In the genomic region with DNA sequence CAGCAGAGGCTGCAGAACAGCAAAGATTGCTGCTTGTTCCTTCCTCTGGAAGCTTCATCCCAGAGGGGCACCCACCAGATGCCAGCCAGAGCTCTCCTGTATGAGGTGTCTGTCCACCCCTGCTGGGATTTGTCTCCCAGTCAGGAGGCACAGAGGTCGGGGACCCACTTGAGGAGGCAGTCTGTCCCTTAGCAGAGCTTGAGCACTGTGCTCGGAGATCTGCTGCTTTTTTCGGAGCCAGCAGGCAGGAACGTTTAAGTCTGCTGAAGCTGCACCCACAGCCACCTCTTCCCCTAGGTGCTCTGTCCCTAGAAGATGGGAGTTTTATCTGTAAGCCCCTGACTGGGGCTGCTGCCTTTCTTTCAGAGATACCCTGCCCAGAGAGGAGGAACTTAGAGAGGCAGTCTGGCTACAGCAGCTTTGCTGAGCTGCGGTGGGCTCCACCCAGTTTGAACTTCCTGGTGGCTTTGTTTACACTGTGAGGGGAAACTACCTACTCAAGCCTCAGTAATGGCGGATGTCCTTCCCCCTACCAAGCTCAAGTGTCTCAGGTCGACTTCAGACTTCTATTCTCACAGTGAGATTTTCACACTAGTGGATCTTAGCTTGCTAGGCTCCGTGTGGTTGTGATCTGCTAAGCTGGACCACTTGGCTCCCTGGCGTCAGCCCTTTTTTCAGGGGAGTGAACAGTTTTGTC, we compare ENCODE assay signal across 7 cellular contexts.
DNase-seq lines count a peak whose midpoint lies in the region; TF ChIP-seq lines count a peak whose summit lies in the region.
"Not testable (repeated sequence)": the region's sequence is repeated elsewhere in the genome, so short reads cannot be mapped to it uniquely, and the experiment has no call there.

No MANE protein-coding gene starts in this region.

- H3K27me3 ChIP-seq in GM06990 (replicated peaks; ENCODE audit: control insufficient read depth, insufficient read depth, low read length); spleen (replicated peaks in 1 of 7): not testable (repeated sequence)

- peaks cover 22% of the 10 kb centered on the region for H3K36me3 Mint-ChIP-seq in activated CD4-positive, alpha-beta T cell treated with anti-CD3 and anti-CD28 coated beads, Interleukin-2, amount 10 ng/mL, durations not matched to agents 7 days and 5 days (ENCODE audit: low read depth)
- not testable (repeated sequence) for H3K36me3 Mint-ChIP-seq in activated T-helper 2 cell treated with anti-CD3 and anti-CD28 coated beads, Interferon-gamma antibody, Interleukin-2, Interleukin-4, amounts not matched to agents 10 μg/mL and 5 μg/mL and 100 μg/mL, durations not matched to agents 14 hours and 24 hours and 36 hours (ENCODE audit: low read depth)

- POLR2A ChIA-PET in activated CD4-positive, alpha-beta T cell treated with anti-CD3 and anti-CD28 coated beads, Interleukin-2, amount 10 ng/mL, durations not matched to agents 7 days and 5 days (lab: Charles Lee): not testable (repeated sequence)

- CTCF ChIA-PET in activated CD4-positive, alpha-beta T cell treated with anti-CD3 and anti-CD28 coated beads, Interleukin-2, amount 10 ng/mL, durations not matched to agents 7 days and 5 days (lab: Charles Lee): interaction anchor here (1.3 kb wide), 1 partner anchor 11 kb away, joined by 3 read pairs; no protein-coding TSS in a partner anchor

- not testable (repeated sequence) for H3K36me3 ChIP-seq in GM06990 (ENCODE audit: control insufficient read depth, insufficient read depth, low read length); spleen

- not testable (repeated sequence) for H3K4me3 ChIP-seq in GM06990 (replicated peaks; ENCODE audit: low read depth, low read length); Jurkat, Clone E6-1 (ENCODE audit: low read length); spleen

- not testable (repeated sequence) for TF ChIP-seq CTCF in GM06990 (IDR thresholded peaks at IDR 0.05; ENCODE audit: insufficient read depth, low read length, poor library complexity, severe bottlenecking); spleen (IDR thresholded peaks at IDR 0.05 in 8 of 11, conservative IDR thresholded peaks at IDR 0.05 in 3 of 11)

- intact Hi-C loops in activated T-helper 2 cell treated with anti-CD3 and anti-CD28 coated beads, Interferon-gamma antibody, Interleukin-2, Interleukin-4, amounts not matched to agents 10 μg/mL and 5 μg/mL and 100 μg/mL, durations not matched to agents 14 hours and 24 hours and 36 hours (cut with micrococcal nuclease); spleen (cut with DNase I; ENCODE audit: low total_unique reads): not testable (repeated sequence)

- peaks cover 16% of the 10 kb centered on the region for H3K27me3 Mint-ChIP-seq in activated CD4-positive, alpha-beta T cell treated with anti-CD3 and anti-CD28 coated beads, Interleukin-2, amount 10 ng/mL, durations not matched to agents 7 days and 5 days
- H3K27me3 Mint-ChIP-seq in activated T-helper 2 cell treated with anti-CD3 and anti-CD28 coated beads, Interferon-gamma antibody, Interleukin-2, Interleukin-4, amounts not matched to agents 10 μg/mL and 5 μg/mL and 100 μg/mL, durations not matched to agents 14 hours and 24 hours and 36 hours (ENCODE audit: low read depth): not testable (repeated sequence)

- WGBS in spleen, 5 donors: 49 to 59% (median 52%) methylated on average over 8 to 9 of the region's 9 CpGs

- H3K9me3 Mint-ChIP-seq in activated CD4-positive, alpha-beta T cell treated with anti-CD3 and anti-CD28 coated beads, Interleukin-2, amount 10 ng/mL, durations not matched to agents 7 days and 5 days: peaks cover 30% of the 10 kb centered on the region
- peaks cover 22% of the 10 kb centered on the region for H3K9me3 Mint-ChIP-seq in activated T-helper 2 cell treated with anti-CD3 and anti-CD28 coated beads, Interferon-gamma antibody, Interleukin-2, Interleukin-4, amounts not matched to agents 10 μg/mL and 5 μg/mL and 100 μg/mL, durations not matched to agents 14 hours and 24 hours and 36 hours

- H3K4me1 Mint-ChIP-seq in activated CD4-positive, alpha-beta T cell treated with anti-CD3 and anti-CD28 coated beads, Interleukin-2, amount 10 ng/mL, durations not matched to agents 7 days and 5 days: peaks cover 32% of the 10 kb centered on the region
- H3K4me1 Mint-ChIP-seq in activated T-helper 2 cell treated with anti-CD3 and anti-CD28 coated beads, Interferon-gamma antibody, Interleukin-2, Interleukin-4, amounts not matched to agents 10 μg/mL and 5 μg/mL and 100 μg/mL, durations not matched to agents 14 hours and 24 hours and 36 hours (ENCODE audit: low read depth): not testable (repeated sequence)

- H3K9me3 ChIP-seq in spleen: peaks cover 0 to 40% (median 25%) of the 10 kb centered on the region in 8 donors

- H3K27ac ChIP-seq in spleen: peak overlapping the region in 4 of 8 donors; percentile 41 to 77 (median 60)

- H3K4me1 ChIP-seq in spleen: not testable (repeated sequence)

- H3K4me3 Mint-ChIP-seq in activated CD4-positive, alpha-beta T cell treated with anti-CD3 and anti-CD28 coated beads, Interleukin-2, amount 10 ng/mL, durations not matched to agents 7 days and 5 days: peak overlapping the region; percentile 18
- not testable (repeated sequence) for H3K4me3 Mint-ChIP-seq in activated T-helper 2 cell treated with anti-CD3 and anti-CD28 coated beads, Interferon-gamma antibody, Interleukin-2, Interleukin-4, amounts not matched to agents 10 μg/mL and 5 μg/mL and 100 μg/mL, durations not matched to agents 14 hours and 24 hours and 36 hours (ENCODE audit: low read depth)

- H3K27ac Mint-ChIP-seq in activated CD4-positive, alpha-beta T cell treated with anti-CD3 and anti-CD28 coated beads, Interleukin-2, amount 10 ng/mL, durations not matched to agents 7 days and 5 days: peak overlapping the region; percentile 89
- not testable (repeated sequence) for H3K27ac Mint-ChIP-seq in activated T-helper 2 cell treated with anti-CD3 and anti-CD28 coated beads, Interferon-gamma antibody, Interleukin-2, Interleukin-4, amounts not matched to agents 10 μg/mL and 5 μg/mL and 100 μg/mL, durations not matched to agents 14 hours and 24 hours and 36 hours

- not testable (repeated sequence) for TF ChIP-seq POLR2A in spleen (IDR thresholded peaks at IDR 0.05)

- peak; percentile 26 for DNase-seq in GM06990 (ENCODE audit: extremely low read depth, insufficient read length)
- DNase-seq in Jurkat, Clone E6-1 (ENCODE audit: low read depth, low spot score): peak; percentile 24
- peak in 3 of 5 donors; percentile 16 to 73 (median 28) for DNase-seq in T-helper 1 cell
- peak; percentile 74 for DNase-seq in activated CD4-positive, alpha-beta T cell treated with anti-CD3 and anti-CD28 coated beads, Interleukin-2, amount 10 ng/mL, durations not matched to agents 7 days and 5 days
- peak; percentile 30 for DNase-seq in activated T-helper 2 cell treated with anti-CD3 and anti-CD28 coated beads, Interferon-gamma antibody, Interleukin-2, Interleukin-4, amounts not matched to agents 10 μg/mL and 5 μg/mL and 100 μg/mL, durations not matched to agents 14 hours and 24 hours and 36 hours (ENCODE audit: low spot score)
- DNase-seq in effector CD4-positive, alpha-beta T cell: peak; percentile 11
- DNase-seq in spleen: peak; percentile 81

Comparison
In these comparisons a context has a peak if more than half of its experiments do, and no peak if none do; other contexts are left out.
1. DNase-seq: peak in every context shown above with its lines; median percentile 81 in spleen; 74 in activated CD4-positive, alpha-beta T cell treated with anti-CD3 and anti-CD28 coated beads, Interleukin-2, amount 10 ng/mL, durations not matched to agents 7 days and 5 days; 30 in activated T-helper 2 cell treated with anti-CD3 and anti-CD28 coated beads, Interferon-gamma antibody, Interleukin-2, Interleukin-4, amounts not matched to agents 10 μg/mL and 5 μg/mL and 100 μg/mL, durations not matched to agents 14 hours and 24 hours and 36 hours; 28 in T-helper 1 cell; 26 in GM06990; 24 in Jurkat, Clone E6-1; 11 in effector CD4-positive, alpha-beta T cell.